9 cellular contexts compared by ENCODE assay signal in the genomic region with DNA sequence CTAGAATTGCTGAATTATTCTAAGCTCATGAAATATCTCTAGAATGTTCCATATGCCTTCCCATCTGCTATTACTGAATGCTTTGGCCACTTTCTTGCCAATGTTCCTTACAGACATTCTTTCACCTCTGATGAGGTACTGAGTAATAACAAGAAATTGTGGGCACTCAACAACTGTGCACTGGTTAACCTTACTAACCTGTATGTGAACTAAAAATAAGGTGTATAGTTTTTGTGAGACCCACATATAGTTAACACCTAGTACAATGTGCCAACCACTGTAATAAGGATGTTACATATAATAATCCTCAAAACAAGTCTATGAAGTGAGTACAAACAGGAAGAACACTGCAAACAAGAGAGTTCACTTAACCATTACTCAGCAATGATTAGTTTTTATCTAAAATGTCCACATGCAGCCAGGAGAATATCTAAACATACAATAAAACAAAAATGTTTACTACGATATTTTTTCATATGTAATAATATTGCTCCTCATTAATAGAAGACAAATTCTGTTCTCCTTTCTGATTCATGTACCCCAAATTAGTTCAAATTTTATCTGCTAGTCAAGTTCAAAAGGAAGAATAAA. TPM values are rescaled to one million over a fixed set of nuclear protein-coding genes. Genes with fewer than 3 reads are reported as not detected.
DNase-seq lines count a peak whose midpoint lies in the region; ATAC-seq and TF ChIP-seq lines count a peak whose summit lies in the region.
"Had no signal": no experiment of that assay in that cellular context is flagged by ENCODE, and none has a peak within 500 bp of the region (broad histone marks: within the 10 kb centered on the region; RNA-seq: fewer than 3 reads in every experiment).

No MANE protein-coding gene starts in this region.

- POLR2A ChIA-PET in T-cell (lab: Charles Lee) = interaction anchor here in 1 of 2 donors (0.7 kb wide), 1 partner anchor 57 kb away, joined by 6 read pairs; no protein-coding TSS in a partner anchor

- H3K4me1 ChIP-seq in DND-41 (ENCODE audit: insufficient read depth, low read length) = peaks cover 51% of the 10 kb centered on the region

- H4K20me1 ChIP-seq in DND-41 (ENCODE audit: insufficient read depth, low read length) = peaks cover 50% of the 10 kb centered on the region

- H3K27ac Mint-ChIP-seq in T-cell = peak overlapping the region; percentile 5 to 26

- DNase-seq in DND-41 (no peak), T-cell (no peak), iris pigment epithelial cell (ENCODE audit: low read depth) (peak; percentile 14), COLO829 (ENCODE audit: low spot score) (no peak), mucosa of gallbladder (ENCODE audit: low spot score) (no peak)
- DNase-seq: esophagus squamous epithelium; stimulated activated CD4-positive, alpha-beta T cell treated with anti-CD3 and anti-CD28 coated beads, Interleukin-4, amount 100 ng/mL, for 4 hours had no signal

- H3K4me3 ChIP-seq in DND-41 (ENCODE audit: low read depth in 1 of 2, low read length in 2 of 2) = peak overlapping the region; percentile 0 to 96; a peak in 3 of 4 replicates
- H3K4me3 ChIP-seq: esophagus squamous epithelium had no signal

- peaks cover 11% of the 10 kb centered on the region for H3K9me3 ChIP-seq in DND-41 (ENCODE audit: insufficient read depth, low read length, severe bottlenecking)
- H3K9me3 ChIP-seq: esophagus squamous epithelium had no signal

- peak overlapping the region; percentile 93 for H3K9ac ChIP-seq in DND-41 (ENCODE audit: low read depth, low read length)

- peaks cover 93% of the 10 kb centered on the region for H3K79me2 ChIP-seq in DND-41 (ENCODE audit: insufficient read depth, low read length)

- peaks cover 56% of the 10 kb centered on the region for H3K36me3 ChIP-seq in DND-41 (ENCODE audit: insufficient read depth, low read length)
- H3K36me3 ChIP-seq: esophagus squamous epithelium had no signal

- H3K4me2 ChIP-seq in DND-41 (ENCODE audit: insufficient read depth, low read length) = peak overlapping the region; percentile 67

- H2AFZ ChIP-seq in DND-41 (ENCODE audit: low read depth, low read length) = no peak overlapping the region

- no peaks in the 10 kb centered on the region for H3K27me3 Mint-ChIP-seq in T-cell

- H3K4me1 Mint-ChIP-seq in T-cell = peaks cover 65 to 79% (median 76%) of the 10 kb centered on the region in 3 donors

- TF ChIP-seq CTCF in DND-41 (IDR thresholded peaks at IDR 0.05; ENCODE audit: borderline replicate concordance, extremely low read depth, low read length, poor library complexity, severe bottlenecking) = no peak

- no peaks in the 10 kb centered on the region for H3K27me3 ChIP-seq in DND-41 (ENCODE audit: insufficient read depth, low read length, poor library complexity)
- H3K27me3 ChIP-seq: esophagus squamous epithelium had no signal

- ATAC-seq in DND-41 (ENCODE audit: insufficient read depth, low read depth) (no peak), GM18861 (IDR thresholded peaks at IDR 0.05; ENCODE audit: unreplicated experiment) (peak; percentile 20), T-cell (replicated peaks in 1 of 4) (no peak), GM18511 (IDR thresholded peaks at IDR 0.05; ENCODE audit: unreplicated experiment) (no peak)

- H3K9me3 Mint-ChIP-seq in T-cell = peaks cover 0 to 2% (median 0%) of the 10 kb centered on the region in 3 donors

- peak overlapping the region; percentile 10 to 96 (median 31) for H3K4me3 Mint-ChIP-seq in T-cell

- peak overlapping the region; percentile 51 for H3K27ac ChIP-seq in DND-41 (ENCODE audit: low read length)
- H3K27ac ChIP-seq: esophagus squamous epithelium had no signal

- CTCF ChIA-PET in T-cell (lab: Charles Lee) = interaction anchor here in 1 of 2 donors (1.0 to 1.5 kb wide), 2 partner anchors 22 to 39 kb away, joined by 3 to 6 read pairs; no protein-coding TSS in a partner anchor

- H3K36me3 Mint-ChIP-seq in T-cell = peaks cover 9% of the 10 kb centered on the region

RNA-seq across cellular contexts. Expression of gene DDHD1, which starts 4.4 kb away (rescaled TPM):
- total RNA-seq in T-cell (10 to 100 TPM; 36.6 to 69.6 (median 45.4) TPM), mucosa of gallbladder (12.7 TPM)
